1 cellular context compared by ENCODE assay signal in the genomic region with DNA sequence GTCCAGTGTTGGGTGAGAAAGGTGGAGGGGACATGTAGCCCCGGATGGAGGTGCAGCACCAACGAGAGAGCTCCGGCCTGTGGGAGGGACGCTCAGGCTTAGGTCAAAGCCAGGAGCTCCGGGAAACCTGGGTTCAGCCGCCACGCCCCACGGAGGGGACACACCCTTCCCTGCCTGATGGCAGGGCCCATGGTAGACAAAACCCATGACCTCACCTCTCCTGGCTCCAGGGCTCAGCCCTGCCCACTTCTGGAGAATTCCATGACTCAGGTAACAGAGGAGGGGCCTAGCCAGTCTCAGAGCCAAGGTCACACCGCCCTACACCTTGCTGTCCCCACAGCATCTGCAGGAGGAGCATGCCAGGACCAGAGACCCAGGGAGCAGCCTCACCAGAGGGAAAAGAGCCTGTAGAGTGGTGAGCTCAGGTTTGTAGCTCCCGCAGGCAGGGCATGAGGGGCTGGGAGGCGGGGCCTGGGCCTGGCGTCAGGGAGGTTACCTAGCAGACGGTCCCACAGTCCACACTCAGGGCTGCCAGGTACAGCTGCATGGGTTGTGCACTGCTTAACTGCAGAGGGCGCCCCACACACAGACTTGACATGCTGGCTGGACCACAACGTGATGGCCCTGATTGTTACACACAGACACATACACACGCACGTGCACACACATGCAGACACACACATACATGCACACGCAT.
A peak's percentile ranks its signal among the peaks of the same experiment; 100 is the strongest.
TF ChIP-seq lines count a peak whose summit lies in the region.

No MANE protein-coding gene starts in this region.

TF ChIP-seq in HepG2, 621 proteins besides CTCF, POLR2A, EP300 and RAD21 (continued from another document and continues in another):
- TF ChIP-seq SOX13 (IDR thresholded peaks at IDR 0.05) (no peak), SOX13 (CRISPR knock-in tag; conservative IDR thresholded peaks at IDR 0.05 in 1 of 2, IDR thresholded peaks at IDR 0.05 in 1 of 2) (0 out of 4 replicates have a peak, but pooled peaks of 1 of the 2 experiments have one; percentile 5), TP53 (CRISPR knock-in tag; conservative IDR thresholded peaks at IDR 0.05) (no peak), GABPB1 (CRISPR knock-in tag; IDR thresholded peaks at IDR 0.05) (peak; percentile 21; the same call in 1 of the 2 replicates), CCAR2 (optimal IDR thresholded peaks at IDR 0.05; ENCODE audit: low read depth, low read length) (no peak), ZNF292 (CRISPR knock-in tag; IDR thresholded peaks at IDR 0.05; ENCODE audit: borderline replicate concordance, low read depth) (no peak), ZNF678 (CRISPR knock-in tag; IDR thresholded peaks at IDR 0.05) (no peak), ZBTB7B (CRISPR knock-in tag; IDR thresholded peaks at IDR 0.05) (0 out of 2 replicates have a peak, but pooled peaks have one; percentile 46), FOSL2 (CRISPR knock-in tag; IDR thresholded peaks at IDR 0.05) (peak; percentile 16), ZNF350 (CRISPR knock-in tag; IDR thresholded peaks at IDR 0.05; ENCODE audit: borderline replicate concordance, low read depth) (peak; percentile 29; the same call in 1 of the 2 replicates), ZNF503 (CRISPR knock-in tag; IDR thresholded peaks at IDR 0.05) (no peak), NR2F6 (IDR thresholded peaks at IDR 0.05) (no peak), NR2F6 (CRISPR knock-in tag; IDR thresholded peaks at IDR 0.05) (0 out of 2 replicates have a peak, but pooled peaks have one; percentile 28), TRIM24 (CRISPR knock-in tag; IDR thresholded peaks at IDR 0.05) (no peak), SKI (IDR thresholded peaks at IDR 0.05; ENCODE audit: partially characterized antibody) (peak; percentile 32), TOE1 (CRISPR knock-in tag; IDR thresholded peaks at IDR 0.05) (no peak), STAG1 (CRISPR knock-in tag; IDR thresholded peaks at IDR 0.05) (peak; percentile 87), ZNF12 (CRISPR knock-in tag; IDR thresholded peaks at IDR 0.05) (0 out of 2 replicates have a peak, but pooled peaks have one; percentile 62), CENPT (CRISPR knock-in tag; IDR thresholded peaks at IDR 0.05; ENCODE audit: low read depth) (no peak), FOXA3 (CRISPR knock-in tag; IDR thresholded peaks at IDR 0.05) (peak; percentile 32; the same call in 1 of the 2 replicates), TEAD3 (CRISPR knock-in tag; optimal IDR thresholded peaks at IDR 0.05; ENCODE audit: borderline replicate concordance) (peak; percentile 52), SALL2 (CRISPR knock-in tag; IDR thresholded peaks at IDR 0.05) (no peak), STAT5B (CRISPR knock-in tag; IDR thresholded peaks at IDR 0.05) (0 out of 2 replicates have a peak, but pooled peaks have one; percentile 64), MEIS2 (CRISPR knock-in tag; IDR thresholded peaks at IDR 0.05) (no peak; the same call in 1 of the 2 replicates), DPF2 (CRISPR knock-in tag; IDR thresholded peaks at IDR 0.05; ENCODE audit: borderline replicate concordance, low read depth) (no peak), TFAP4 (IDR thresholded peaks at IDR 0.05; ENCODE audit: borderline replicate concordance, low read depth) (peak; percentile 41; the same call in 1 of the 2 replicates), ZNF34 (CRISPR knock-in tag; IDR thresholded peaks at IDR 0.05; ENCODE audit: borderline replicate concordance) (no peak), THAP11 (CRISPR knock-in tag; IDR thresholded peaks at IDR 0.05) (peak; percentile 21; the same call in 1 of the 2 replicates), HMGXB4 (CRISPR knock-in tag; IDR thresholded peaks at IDR 0.05; ENCODE audit: borderline replicate concordance in 1 of 2, low read depth in 1 of 2) (0 out of 4 replicates have a peak, but pooled peaks of 1 of the 2 experiments have one; percentile 40), KDM1A (CRISPR knock-in tag; IDR thresholded peaks at IDR 0.05) (0 out of 2 replicates have a peak, but pooled peaks have one; percentile 6), ZNF335 (CRISPR knock-in tag; IDR thresholded peaks at IDR 0.05) (no peak), POLR2AphosphoS5 (IDR thresholded peaks at IDR 0.05; ENCODE audit: low read depth, low read length) (no peak), ZFP41 (CRISPR knock-in tag; IDR thresholded peaks at IDR 0.05; ENCODE audit: borderline replicate concordance) (no peak), ZMYM3 (CRISPR knock-in tag; IDR thresholded peaks at IDR 0.05) (peak; percentile 65), ZNF879 (CRISPR knock-in tag; IDR thresholded peaks at IDR 0.05) (no peak), TFDP2 (CRISPR knock-in tag; IDR thresholded peaks at IDR 0.05) (0 out of 2 replicates have a peak, but pooled peaks have one; percentile 35), HNF4A (CRISPR knock-in tag; IDR thresholded peaks at IDR 0.05) (no peak; the same call in 1 of the 2 replicates)
- TF ChIP-seq, protein P1, sequence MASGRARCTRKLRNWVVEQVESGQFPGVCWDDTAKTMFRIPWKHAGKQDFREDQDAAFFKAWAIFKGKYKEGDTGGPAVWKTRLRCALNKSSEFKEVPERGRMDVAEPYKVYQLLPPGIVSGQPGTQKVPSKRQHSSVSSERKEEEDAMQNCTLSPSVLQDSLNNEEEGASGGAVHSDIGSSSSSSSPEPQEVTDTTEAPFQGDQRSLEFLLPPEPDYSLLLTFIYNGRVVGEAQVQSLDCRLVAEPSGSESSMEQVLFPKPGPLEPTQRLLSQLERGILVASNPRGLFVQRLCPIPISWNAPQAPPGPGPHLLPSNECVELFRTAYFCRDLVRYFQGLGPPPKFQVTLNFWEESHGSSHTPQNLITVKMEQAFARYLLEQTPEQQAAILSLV (CRISPR knock-in tag; IDR thresholded peaks at IDR 0.05; ENCODE audit: borderline replicate concordance), result peak; percentile 48; the same call in 1 of the 2 replicates
- TF ChIP-seq, protein P2, sequence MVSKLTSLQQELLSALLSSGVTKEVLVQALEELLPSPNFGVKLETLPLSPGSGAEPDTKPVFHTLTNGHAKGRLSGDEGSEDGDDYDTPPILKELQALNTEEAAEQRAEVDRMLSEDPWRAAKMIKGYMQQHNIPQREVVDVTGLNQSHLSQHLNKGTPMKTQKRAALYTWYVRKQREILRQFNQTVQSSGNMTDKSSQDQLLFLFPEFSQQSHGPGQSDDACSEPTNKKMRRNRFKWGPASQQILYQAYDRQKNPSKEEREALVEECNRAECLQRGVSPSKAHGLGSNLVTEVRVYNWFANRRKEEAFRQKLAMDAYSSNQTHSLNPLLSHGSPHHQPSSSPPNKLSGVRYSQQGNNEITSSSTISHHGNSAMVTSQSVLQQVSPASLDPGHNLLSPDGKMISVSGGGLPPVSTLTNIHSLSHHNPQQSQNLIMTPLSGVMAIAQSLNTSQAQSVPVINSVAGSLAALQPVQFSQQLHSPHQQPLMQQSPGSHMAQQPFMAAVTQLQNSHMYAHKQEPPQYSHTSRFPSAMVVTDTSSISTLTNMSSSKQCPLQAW (CRISPR knock-in tag; IDR thresholded peaks at IDR 0.05), result peak; percentile 67
- TF ChIP-seq, protein P3, sequence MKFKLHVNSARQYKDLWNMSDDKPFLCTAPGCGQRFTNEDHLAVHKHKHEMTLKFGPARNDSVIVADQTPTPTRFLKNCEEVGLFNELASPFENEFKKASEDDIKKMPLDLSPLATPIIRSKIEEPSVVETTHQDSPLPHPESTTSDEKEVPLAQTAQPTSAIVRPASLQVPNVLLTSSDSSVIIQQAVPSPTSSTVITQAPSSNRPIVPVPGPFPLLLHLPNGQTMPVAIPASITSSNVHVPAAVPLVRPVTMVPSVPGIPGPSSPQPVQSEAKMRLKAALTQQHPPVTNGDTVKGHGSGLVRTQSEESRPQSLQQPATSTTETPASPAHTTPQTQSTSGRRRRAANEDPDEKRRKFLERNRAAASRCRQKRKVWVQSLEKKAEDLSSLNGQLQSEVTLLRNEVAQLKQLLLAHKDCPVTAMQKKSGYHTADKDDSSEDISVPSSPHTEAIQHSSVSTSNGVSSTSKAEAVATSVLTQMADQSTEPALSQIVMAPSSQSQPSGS (CRISPR knock-in tag; IDR thresholded peaks at IDR 0.05), result 0 out of 2 replicates have a peak, but pooled peaks have one; percentile 22
- TF ChIP-seq, protein P4, sequence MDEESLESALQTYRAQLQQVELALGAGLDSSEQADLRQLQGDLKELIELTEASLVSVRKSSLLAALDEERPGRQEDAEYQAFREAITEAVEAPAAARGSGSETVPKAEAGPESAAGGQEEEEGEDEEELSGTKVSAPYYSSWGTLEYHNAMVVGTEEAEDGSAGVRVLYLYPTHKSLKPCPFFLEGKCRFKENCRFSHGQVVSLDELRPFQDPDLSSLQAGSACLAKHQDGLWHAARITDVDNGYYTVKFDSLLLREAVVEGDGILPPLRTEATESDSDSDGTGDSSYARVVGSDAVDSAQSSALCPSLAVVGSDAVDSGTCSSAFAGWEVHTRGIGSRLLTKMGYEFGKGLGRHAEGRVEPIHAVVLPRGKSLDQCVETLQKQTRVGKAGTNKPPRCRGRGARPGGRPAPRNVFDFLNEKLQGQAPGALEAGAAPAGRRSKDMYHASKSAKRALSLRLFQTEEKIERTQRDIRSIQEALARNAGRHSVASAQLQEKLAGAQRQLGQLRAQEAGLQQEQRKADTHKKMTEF (CRISPR knock-in tag; IDR thresholded peaks at IDR 0.05), result peak; percentile 42; the same call in 1 of the 2 replicates
- TF ChIP-seq, protein P5, sequence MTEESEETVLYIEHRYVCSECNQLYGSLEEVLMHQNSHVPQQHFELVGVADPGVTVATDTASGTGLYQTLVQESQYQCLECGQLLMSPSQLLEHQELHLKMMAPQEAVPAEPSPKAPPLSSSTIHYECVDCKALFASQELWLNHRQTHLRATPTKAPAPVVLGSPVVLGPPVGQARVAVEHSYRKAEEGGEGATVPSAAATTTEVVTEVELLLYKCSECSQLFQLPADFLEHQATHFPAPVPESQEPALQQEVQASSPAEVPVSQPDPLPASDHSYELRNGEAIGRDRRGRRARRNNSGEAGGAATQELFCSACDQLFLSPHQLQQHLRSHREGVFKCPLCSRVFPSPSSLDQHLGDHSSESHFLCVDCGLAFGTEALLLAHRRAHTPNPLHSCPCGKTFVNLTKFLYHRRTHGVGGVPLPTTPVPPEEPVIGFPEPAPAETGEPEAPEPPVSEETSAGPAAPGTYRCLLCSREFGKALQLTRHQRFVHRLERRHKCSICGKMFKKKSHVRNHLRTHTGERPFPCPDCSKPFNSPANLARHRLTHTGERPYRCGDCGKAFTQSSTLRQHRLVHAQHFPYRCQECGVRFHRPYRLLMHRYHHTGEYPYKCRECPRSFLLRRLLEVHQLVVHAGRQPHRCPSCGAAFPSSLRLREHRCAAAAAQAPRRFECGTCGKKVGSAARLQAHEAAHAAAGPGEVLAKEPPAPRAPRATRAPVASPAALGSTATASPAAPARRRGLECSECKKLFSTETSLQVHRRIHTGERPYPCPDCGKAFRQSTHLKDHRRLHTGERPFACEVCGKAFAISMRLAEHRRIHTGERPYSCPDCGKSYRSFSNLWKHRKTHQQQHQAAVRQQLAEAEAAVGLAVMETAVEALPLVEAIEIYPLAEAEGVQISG (CRISPR knock-in tag; IDR thresholded peaks at IDR 0.05), result peak; percentile 34; the same call in 1 of the 2 replicates
- TF ChIP-seq, protein P6, sequence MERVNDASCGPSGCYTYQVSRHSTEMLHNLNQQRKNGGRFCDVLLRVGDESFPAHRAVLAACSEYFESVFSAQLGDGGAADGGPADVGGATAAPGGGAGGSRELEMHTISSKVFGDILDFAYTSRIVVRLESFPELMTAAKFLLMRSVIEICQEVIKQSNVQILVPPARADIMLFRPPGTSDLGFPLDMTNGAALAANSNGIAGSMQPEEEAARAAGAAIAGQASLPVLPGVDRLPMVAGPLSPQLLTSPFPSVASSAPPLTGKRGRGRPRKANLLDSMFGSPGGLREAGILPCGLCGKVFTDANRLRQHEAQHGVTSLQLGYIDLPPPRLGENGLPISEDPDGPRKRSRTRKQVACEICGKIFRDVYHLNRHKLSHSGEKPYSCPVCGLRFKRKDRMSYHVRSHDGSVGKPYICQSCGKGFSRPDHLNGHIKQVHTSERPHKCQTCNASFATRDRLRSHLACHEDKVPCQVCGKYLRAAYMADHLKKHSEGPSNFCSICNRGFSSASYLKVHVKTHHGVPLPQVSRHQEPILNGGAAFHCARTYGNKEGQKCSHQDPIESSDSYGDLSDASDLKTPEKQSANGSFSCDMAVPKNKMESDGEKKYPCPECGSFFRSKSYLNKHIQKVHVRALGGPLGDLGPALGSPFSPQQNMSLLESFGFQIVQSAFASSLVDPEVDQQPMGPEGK (CRISPR knock-in tag; IDR thresholded peaks at IDR 0.05), result no peak
